Comparison of ENCODE assay signal across 1 cellular context in genomic region chr9:129602598-129603415, GRCh38.
A peak's percentile ranks its signal among the peaks of the same experiment; 100 is the strongest.
TF ChIP-seq lines count a peak whose summit lies in the region.

No MANE protein-coding gene starts in this region.

TF ChIP-seq in K562, 482 proteins besides CTCF, POLR2A, EP300 and RAD21 (continues in another document):
- peak; percentile 19 for TF ChIP-seq PHF20 (IDR thresholded peaks at IDR 0.05; ENCODE audit: partially characterized antibody)
- no peak for TF ChIP-seq TAF9B (IDR thresholded peaks at IDR 0.05; ENCODE audit: partially characterized antibody)
- no peak for TF ChIP-seq ZNF143 (CRISPR knock-in tag; IDR thresholded peaks at IDR 0.05)
- 0 out of 2 replicates have a peak, but pooled peaks have one; percentile 11 for TF ChIP-seq MTA2 (IDR thresholded peaks at IDR 0.05; ENCODE audit: low read depth)
- no peak for TF ChIP-seq RREB1 (CRISPR knock-in tag; IDR thresholded peaks at IDR 0.05)
- TF ChIP-seq SRSF3 (IDR thresholded peaks at IDR 0.05; ENCODE audit: insufficient read depth, low read length) = no peak
- no peak for TF ChIP-seq KHSRP (IDR thresholded peaks at IDR 0.05)
- no peak for TF ChIP-seq ZNF212 (CRISPR knock-in tag; IDR thresholded peaks at IDR 0.05)
- TF ChIP-seq MXD1 (CRISPR knock-in tag; IDR thresholded peaks at IDR 0.05; ENCODE audit: borderline replicate concordance, poor library complexity, severe bottlenecking) = no peak
- TF ChIP-seq TFAM (CRISPR knock-in tag; conservative IDR thresholded peaks at IDR 0.05) = no peak
- no peak for TF ChIP-seq MCM2 (IDR thresholded peaks at IDR 0.05; ENCODE audit: low read depth)
- TF ChIP-seq WHSC1 (IDR thresholded peaks at IDR 0.05; ENCODE audit: low read length) = no peak
- no peak for TF ChIP-seq RFX1 (IDR thresholded peaks at IDR 0.05)
- no peak for TF ChIP-seq ZC3H4 (CRISPR knock-in tag; IDR thresholded peaks at IDR 0.05; ENCODE audit: borderline replicate concordance)
- TF ChIP-seq TAF1 (IDR thresholded peaks at IDR 0.05; ENCODE audit: control insufficient read depth, extremely low read depth, insufficient read depth, low read length, severe bottlenecking) = no peak
- TF ChIP-seq SMARCE1 (IDR thresholded peaks at IDR 0.05) = peak; percentile 61; the same call in 1 of the 2 replicates
- no peak for TF ChIP-seq ZNF311 (CRISPR knock-in tag; IDR thresholded peaks at IDR 0.05)
- TF ChIP-seq BRD4 (IDR thresholded peaks at IDR 0.05) = no peak
- TF ChIP-seq ZNF395 (CRISPR knock-in tag; IDR thresholded peaks at IDR 0.05) = no peak
- peak in 1 of 2 experiments; percentile 69 for TF ChIP-seq AFF1 (IDR thresholded peaks at IDR 0.05; ENCODE audit: low read depth in 1 of 2, partially characterized antibody in 2 of 2)
- TF ChIP-seq MLLT1 (IDR thresholded peaks at IDR 0.05) = peak; percentile 29 to 54; a peak in 2 of 4 replicates
- TF ChIP-seq ZNF134 (CRISPR knock-in tag; conservative IDR thresholded peaks at IDR 0.05) = no peak
- peak; percentile 77; the same call in 1 of the 2 replicates for TF ChIP-seq HBP1 (CRISPR knock-in tag; IDR thresholded peaks at IDR 0.05)
- TF ChIP-seq ELF4 (CRISPR knock-in tag; IDR thresholded peaks at IDR 0.05) = 0 out of 2 replicates have a peak, but pooled peaks have one; percentile 43
- TF ChIP-seq PBX2 (CRISPR knock-in tag; IDR thresholded peaks at IDR 0.05; ENCODE audit: low read depth) = no peak
- TF ChIP-seq PBX2 (tag; conservative IDR thresholded peaks at IDR 0.05; ENCODE audit: low read depth) = peak; percentile 27; the same call in 1 of the 2 replicates
- TF ChIP-seq ZNF717 (CRISPR knock-in tag; IDR thresholded peaks at IDR 0.05) = no peak
- TF ChIP-seq ZNF121 (CRISPR knock-in tag; conservative IDR thresholded peaks at IDR 0.05) = no peak
- no peak for TF ChIP-seq POLR3G (IDR thresholded peaks at IDR 0.05; ENCODE audit: extremely low read depth, insufficient read length, insufficient replicate concordance)
- TF ChIP-seq, protein P1, sequence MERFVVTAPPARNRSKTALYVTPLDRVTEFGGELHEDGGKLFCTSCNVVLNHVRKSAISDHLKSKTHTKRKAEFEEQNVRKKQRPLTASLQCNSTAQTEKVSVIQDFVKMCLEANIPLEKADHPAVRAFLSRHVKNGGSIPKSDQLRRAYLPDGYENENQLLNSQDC (CRISPR knock-in tag; IDR thresholded peaks at IDR 0.05) = no peak
- TF ChIP-seq CBX5 (IDR thresholded peaks at IDR 0.05; ENCODE audit: borderline replicate concordance, low read depth) = peak; percentile 13; the same call in 1 of the 2 replicates
- no peak for TF ChIP-seq BHLHE40 (IDR thresholded peaks at IDR 0.05; ENCODE audit: low read length)
- TF ChIP-seq THAP12 (CRISPR knock-in tag; IDR thresholded peaks at IDR 0.05) = no peak
- TF ChIP-seq SMARCA5 (IDR thresholded peaks at IDR 0.05) = peak; percentile 96
- TF ChIP-seq POLR3A (IDR thresholded peaks at IDR 0.05; ENCODE audit: borderline replicate concordance, extremely low read depth, insufficient read depth, insufficient read length) = no peak
- no peak for TF ChIP-seq MCM3 (IDR thresholded peaks at IDR 0.05)
- TF ChIP-seq ZNF274 (IDR thresholded peaks at IDR 0.05; ENCODE audit: borderline replicate concordance, low read depth, low read length) = no peak
- TF ChIP-seq POLR2G (IDR thresholded peaks at IDR 0.05; ENCODE audit: low read depth, low read length) = no peak
- TF ChIP-seq MTA1 (IDR thresholded peaks at IDR 0.05; ENCODE audit: borderline replicate concordance) = peak; percentile 88
- no peak for TF ChIP-seq ZNF23 (CRISPR knock-in tag; IDR thresholded peaks at IDR 0.05)
